ENCODE assay signal across 8 cellular contexts in genomic region chr4:103018391-103019318, GRCh38. TPM values are rescaled to one million over a fixed set of nuclear protein-coding genes. Genes with fewer than 3 reads are reported as not detected.
DNase-seq lines count a peak whose midpoint lies in the region; ATAC-seq lines count a peak whose summit lies in the region.

No MANE protein-coding gene starts in this region.

- peak overlapping the region; percentile 96 for H3K4me3 Mint-ChIP-seq in activated naive CD4-positive, alpha-beta T cell treated with anti-CD3 and anti-CD28 coated beads for 36 hours

- peaks cover 20% of the 10 kb centered on the region for H3K4me1 Mint-ChIP-seq in activated naive CD4-positive, alpha-beta T cell treated with anti-CD3 and anti-CD28 coated beads for 36 hours (ENCODE audit: low read depth)

- no peaks in the 10 kb centered on the region for H3K36me3 Mint-ChIP-seq in activated naive CD4-positive, alpha-beta T cell treated with anti-CD3 and anti-CD28 coated beads for 36 hours (ENCODE audit: low read depth)

- no peaks in the 10 kb centered on the region for H3K27me3 Mint-ChIP-seq in activated naive CD4-positive, alpha-beta T cell treated with anti-CD3 and anti-CD28 coated beads for 36 hours (ENCODE audit: low read depth)

- peak overlapping the region; percentile 75 for H3K27ac ChIP-seq in SJSA1
- H3K27ac ChIP-seq in muscle layer of colon (ENCODE audit: low read depth, low read length) = peak overlapping the region; percentile 91

- intact Hi-C loops in activated naive CD4-positive, alpha-beta T cell treated with anti-CD3 and anti-CD28 coated beads for 36 hours (cut with micrococcal nuclease) = loop anchor here (1.0 kb wide), 8 partner anchors 57 to 673 kb away; partner anchors contain the start of genes BDH2, CENPE, MANBA and SLC39A8
- intact Hi-C loops in posterior vena cava (cut with DNase I) = no loop called here

- no peaks in the 10 kb centered on the region for H3K9me3 ChIP-seq in SJSA1 (replicated peaks)
- H3K9me3 ChIP-seq in endocrine pancreas (ENCODE audit: control insufficient read depth, low read length) = no peaks in the 10 kb centered on the region
- no peaks in the 10 kb centered on the region for H3K9me3 ChIP-seq in muscle layer of colon (ENCODE audit: low read length)

- H3K4me1 ChIP-seq in SJSA1 (replicated peaks) (peaks cover 6% of the 10 kb centered on the region), endocrine pancreas (ENCODE audit: control insufficient read depth, insufficient read depth, low read length) (no peaks in the 10 kb centered on the region), muscle layer of colon (ENCODE audit: insufficient read depth, low read length) (peaks cover 7% of the 10 kb centered on the region)

- CTCF ChIA-PET in activated naive CD4-positive, alpha-beta T cell treated with anti-CD3 and anti-CD28 coated beads for 36 hours (lab: Charles Lee) = interaction anchor here (0.5 to 1.5 kb wide), 6 partner anchors 9 to 583 kb away, joined by 3 to 4 read pairs (median 4); partner anchors contain the start of gene BDH2

- ATAC-seq in HG03457 (IDR thresholded peaks at IDR 0.05; ENCODE audit: unreplicated experiment) = no peak

- DNase-seq in activated naive CD4-positive, alpha-beta T cell treated with anti-CD3 and anti-CD28 coated beads for 36 hours = no peak
- no peak for DNase-seq in activated naive CD4-positive, alpha-beta T cell treated with anti-CD3 and anti-CD28 coated beads, Interleukin-2, amount 50 U/mL, for 16 hours
- DNase-seq in SJSA1 (ENCODE audit: low read depth in 1 of 2, low spot score in 2 of 2) (no peak), posterior vena cava (ENCODE audit: low spot score) (no peak), 8988T (no peak)

- no peaks in the 10 kb centered on the region for H3K27me3 ChIP-seq in SJSA1 (replicated peaks)
- no peaks in the 10 kb centered on the region for H3K27me3 ChIP-seq in endocrine pancreas (ENCODE audit: control insufficient read depth, insufficient read depth, low read length)
- H3K27me3 ChIP-seq in muscle layer of colon (ENCODE audit: control insufficient read depth in 1 of 2, insufficient read depth in 2 of 2, low read length in 2 of 2) = no peaks in the 10 kb centered on the region

- H3K4me3 ChIP-seq in SJSA1 (peak overlapping the region; percentile 30), endocrine pancreas (ENCODE audit: control insufficient read depth, insufficient read depth, low read length) (peak overlapping the region; percentile 90), muscle layer of colon (ENCODE audit: low read depth in 1 of 2, low read length in 2 of 2) (peak overlapping the region; percentile 31 to 76)

- H3K9ac ChIP-seq in endocrine pancreas (ENCODE audit: control insufficient read depth, insufficient read depth, low read length) = peak overlapping the region; percentile 88
- H3K9ac ChIP-seq in muscle layer of colon (ENCODE audit: low read length) = peak overlapping the region; percentile 96

- H3K36me3 ChIP-seq in SJSA1 = no peaks in the 10 kb centered on the region
- no peaks in the 10 kb centered on the region for H3K36me3 ChIP-seq in endocrine pancreas (ENCODE audit: control insufficient read depth, insufficient read depth, low read length)
- no peaks in the 10 kb centered on the region for H3K36me3 ChIP-seq in muscle layer of colon (ENCODE audit: insufficient read depth, low read length)

- no peaks in the 10 kb centered on the region for H3K9me3 Mint-ChIP-seq in activated naive CD4-positive, alpha-beta T cell treated with anti-CD3 and anti-CD28 coated beads for 36 hours

- peak overlapping the region; percentile 97 for H3K27ac Mint-ChIP-seq in activated naive CD4-positive, alpha-beta T cell treated with anti-CD3 and anti-CD28 coated beads for 36 hours

RNA-seq across cellular contexts. Expression of gene SLC9B1, which starts 0.8 kb away (rescaled TPM):
- 1 to 10 TPM; 2.0 to 3.5 TPM for total RNA-seq in activated naive CD4-positive, alpha-beta T cell treated with anti-CD3 and anti-CD28 coated beads for 36 hours
- 1.5 TPM in 1 of 2 replicates, not detected in the other for total RNA-seq in SJSA1 (2014; rRNA removed; shearing (Covaris generic))
- 1 to 10 TPM; 1.1 to 1.4 TPM for total RNA-seq in posterior vena cava

RNA-seq across cellular contexts. Expression of gene SLC9B2, which starts 57.9 kb away (rescaled TPM):
- total RNA-seq in activated naive CD4-positive, alpha-beta T cell treated with anti-CD3 and anti-CD28 coated beads for 36 hours = 10 to 100 TPM; 26.7 to 28.6 TPM
- total RNA-seq in SJSA1 (2014; rRNA removed; shearing (Covaris generic)) = 28.5 and 32.3 TPM in 2 replicates
- 10 to 100 TPM; 14.6 to 18.7 TPM for total RNA-seq in posterior vena cava

Comparison
In these comparisons a context has a peak if more than half of its experiments do, and no peak if none do; other contexts are left out.
1. H3K4me3 ChIP-seq: peak in every context shown above with its lines; median percentile 90 in endocrine pancreas; 54 in muscle layer of colon; 30 in SJSA1.